ENCODE assay signal across 21 cellular contexts in genomic region chr6:3523966-3524365, GRCh38.
"Had no signal": no experiment of that assay in that cellular context is flagged by ENCODE, and none has a peak within 500 bp of the region (broad histone marks: within the 10 kb centered on the region; RNA-seq: fewer than 3 reads in every experiment).

No MANE protein-coding gene starts in this region.

- H3K4me1 ChIP-seq: gastroesophageal sphincter, heart left ventricle, right lobe of liver, uterus had no signal

- H3K9me3 Mint-ChIP-seq: activated naive CD4-positive, alpha-beta T cell treated with anti-CD3 and anti-CD28 coated beads for 36 hours; activated naive CD8-positive, alpha-beta T cell treated with anti-CD3 and anti-CD28 coated beads, Interleukin-2, amount 10 ng/mL, durations not matched to agents 7 days and 5 days; activated T-cell treated with anti-CD3 and anti-CD28 coated beads, Interleukin-2, amount 50 U/mL, for 72 hours; stimulated activated naive B cell treated with anti-CD40 and anti-IgM and Interleukin-4, amounts not matched to agents 10 μg/mL and 1 μg/mL and 100 μg/mL, for 72 hours had no signal

- H3K27ac Mint-ChIP-seq: activated naive CD4-positive, alpha-beta T cell treated with anti-CD3 and anti-CD28 coated beads for 36 hours; activated naive CD8-positive, alpha-beta T cell treated with anti-CD3 and anti-CD28 coated beads, Interleukin-2, amount 10 ng/mL, durations not matched to agents 7 days and 5 days; activated T-cell treated with anti-CD3 and anti-CD28 coated beads, Interleukin-2, amount 50 U/mL, for 72 hours; nephron; stimulated activated naive B cell treated with anti-CD40 and anti-IgM and Interleukin-4, amounts not matched to agents 10 μg/mL and 1 μg/mL and 100 μg/mL, for 72 hours had no signal

- H3K27ac ChIP-seq: gastroesophageal sphincter, heart left ventricle, right lobe of liver, transverse colon, uterus had no signal

- H3K27me3 Mint-ChIP-seq: activated naive CD8-positive, alpha-beta T cell treated with anti-CD3 and anti-CD28 coated beads, Interleukin-2, amount 10 ng/mL, durations not matched to agents 7 days and 5 days had no signal

- H3K4me1 Mint-ChIP-seq: activated naive CD8-positive, alpha-beta T cell treated with anti-CD3 and anti-CD28 coated beads, Interleukin-2, amount 10 ng/mL, durations not matched to agents 7 days and 5 days; stimulated activated naive B cell treated with anti-CD40 and anti-IgM and Interleukin-4, amounts not matched to agents 10 μg/mL and 1 μg/mL and 100 μg/mL, for 72 hours had no signal

- H3K4me3 ChIP-seq: gastroesophageal sphincter, heart left ventricle, right lobe of liver, transverse colon, uterus had no signal

- FAIRE-seq: islet of Langerhans had no signal

- H3K9me3 ChIP-seq: right lobe of liver, transverse colon, uterus had no signal

- H3K4me3 Mint-ChIP-seq: activated naive CD4-positive, alpha-beta T cell treated with anti-CD3 and anti-CD28 coated beads for 36 hours; activated naive CD8-positive, alpha-beta T cell treated with anti-CD3 and anti-CD28 coated beads, Interleukin-2, amount 10 ng/mL, durations not matched to agents 7 days and 5 days; activated T-cell treated with anti-CD3 and anti-CD28 coated beads, Interleukin-2, amount 50 U/mL, for 72 hours; nephron; stimulated activated naive B cell treated with anti-CD40 and anti-IgM and Interleukin-4, amounts not matched to agents 10 μg/mL and 1 μg/mL and 100 μg/mL, for 72 hours had no signal

- H3K36me3 ChIP-seq: gastroesophageal sphincter, heart left ventricle, right lobe of liver, transverse colon, uterus had no signal

- ATAC-seq: activated T-cell treated with anti-CD3 and anti-CD28 coated beads, Interleukin-2, amount 50 U/mL, for 72 hours; gastroesophageal sphincter; stimulated activated naive B cell treated with anti-CD40 and anti-IgM and Interleukin-4, amounts not matched to agents 10 μg/mL and 1 μg/mL and 100 μg/mL, for 72 hours had no signal

- H3K27me3 ChIP-seq: gastroesophageal sphincter, right lobe of liver, transverse colon, uterus had no signal

- H3K36me3 Mint-ChIP-seq: activated naive CD8-positive, alpha-beta T cell treated with anti-CD3 and anti-CD28 coated beads, Interleukin-2, amount 10 ng/mL, durations not matched to agents 7 days and 5 days; stimulated activated naive B cell treated with anti-CD40 and anti-IgM and Interleukin-4, amounts not matched to agents 10 μg/mL and 1 μg/mL and 100 μg/mL, for 72 hours had no signal

- DNase-seq: activated CD4-positive, alpha-beta T cell treated with anti-CD3 and anti-CD28 coated beads for 4 hours; activated CD4-positive, alpha-beta T cell treated with anti-CD3 and anti-CD28 coated beads, Interleukin-2, amount 50 U/mL, for 48 hours; activated CD4-positive, CD25-positive, alpha-beta regulatory T cell; activated effector memory CD4-positive, alpha-beta T cell treated with Interleukin-2 at 50 U/mL for 16 hours; activated naive CD4-positive, alpha-beta T cell treated with anti-CD3 and anti-CD28 coated beads for 36 hours; activated naive CD8-positive, alpha-beta T cell treated with anti-CD3 and anti-CD28 coated beads, Interleukin-2, amount 10 ng/mL, durations not matched to agents 7 days and 5 days; activated T-cell treated with anti-CD3 and anti-CD28 coated beads, Interleukin-2, amount 50 U/mL, for 72 hours; amniotic stem cell; heart left ventricle; left ventricle myocardium superior; nucleus accumbens; posterior cingulate gyrus; right lobe of liver; stimulated activated CD4-positive, alpha-beta T cell treated with anti-CD3 and anti-CD28 coated beads, Interleukin-2, amount 100 ng/mL, for 48 hours; stimulated activated CD8-positive, alpha-beta memory T cell treated with anti-CD3 and anti-CD28 coated beads, Interleukin-4, amount 100 ng/mL, for 48 hours; stimulated activated naive B cell treated with anti-CD40 and anti-IgM and Interleukin-4, amounts not matched to agents 10 μg/mL and 1 μg/mL and 100 μg/mL, for 72 hours; uterus had no signal
